16 cellular contexts compared by ENCODE assay signal in genomic region chr10:9635691-9636090, GRCh38.
DNase-seq lines count a peak whose midpoint lies in the region; ATAC-seq and TF ChIP-seq lines count a peak whose summit lies in the region.
"Had no signal": no experiment of that assay in that cellular context is flagged by ENCODE, and none has a peak within 500 bp of the region (broad histone marks: within the 10 kb centered on the region; RNA-seq: fewer than 3 reads in every experiment).

No MANE protein-coding gene starts in this region.

- no peak overlapping the region for H3K18ac ChIP-seq in IMR-90 (ENCODE audit: low read depth, low read length)

- dilution Hi-C loops in IMR-90 (cut with HindIII; ENCODE audit: low sequenced_read_pairs, unreplicated experiment), result no loop called here

- H3K4me3 ChIP-seq in IMR-90 (ENCODE audit: insufficient read depth, low read depth, low read length) (no peak overlapping the region), cardiac fibroblast (replicated peaks in 1 of 2; ENCODE audit: low read depth in 2 of 2, low read length in 2 of 2) (no peak overlapping the region), tibial nerve (no peak overlapping the region)

- no peaks in the 10 kb centered on the region for H4K20me1 ChIP-seq in IMR-90 (ENCODE audit: insufficient read depth, low read length)

- WGBS in IMR-90 (ENCODE audit: extremely low coverage in 2 of 2, insufficient read length in 1 of 2), 2 experiments, result no CpG with 5 or more reads among the region's 2 CpGs
- WGBS in tibial nerve, 2 donors, result 72 to 79% methylated on average over 2 of the region's 2 CpGs

- H3K36me3 ChIP-seq in IMR-90 (ENCODE audit: control insufficient read depth, insufficient read depth, low read length) (no peaks in the 10 kb centered on the region), tibial nerve (no peaks in the 10 kb centered on the region)

- no TSS peak for BruUV-seq in IMR-90 (replicated peaks; lab: Mats Ljungman, UMichigan)

- H3K9me1 ChIP-seq in IMR-90 (ENCODE audit: insufficient read depth, low read length), result no peaks in the 10 kb centered on the region; the same call in 1 of the 2 replicates

- H3K9ac ChIP-seq in IMR-90 (ENCODE audit: low read depth, low read length), result no peak overlapping the region

- no peak overlapping the region for H3K4me2 ChIP-seq in IMR-90 (ENCODE audit: low read depth, low read length)

- TF ChIP-seq RAD21 in IMR-90 (IDR thresholded peaks at IDR 0.05; ENCODE audit: low read length), result no peak

- no peak overlapping the region for H2BK120ac ChIP-seq in IMR-90 (ENCODE audit: low read depth, low read length)

- H4K5ac ChIP-seq in IMR-90 (ENCODE audit: low read depth, low read length), result no peak overlapping the region

- H2AK5ac ChIP-seq in IMR-90 (ENCODE audit: low read depth, low read length), result no peak overlapping the region

- CTCF ChIA-PET in IMR-90 (lab: Yijun Ruan, JAX), result interaction anchor here (0.6 kb wide), 1 partner anchor 1413 kb away, joined by 4 read pairs; no protein-coding TSS in a partner anchor

- ATAC-seq in IMR-90 (ENCODE audit: low read depth) (peak; percentile 68), GM18517 (IDR thresholded peaks at IDR 0.05; ENCODE audit: unreplicated experiment) (no peak)

- TF ChIP-seq EP300 in tibial nerve (IDR thresholded peaks at IDR 0.05), result no peak

- TF ChIP-seq CTCF in IMR-90 (conservative IDR thresholded peaks at IDR 0.05; ENCODE audit: low read depth, low read length) (no peak), cardiac fibroblast (IDR thresholded peaks at IDR 0.05; ENCODE audit: low read depth, low read length) (no peak), tibial nerve (IDR thresholded peaks at IDR 0.05) (no peak)

- no peak overlapping the region for H3K27ac ChIP-seq in IMR-90 (ENCODE audit: insufficient read depth, low read length)
- no peak overlapping the region for H3K27ac ChIP-seq in tibial nerve

- H2BK5ac ChIP-seq in IMR-90 (ENCODE audit: low read depth, low read length, poor library complexity, severe bottlenecking), result peak overlapping the region; percentile 61

- H3K56ac ChIP-seq in IMR-90 (ENCODE audit: extremely low read depth, insufficient read depth, low read length), result no peak overlapping the region

- no peak overlapping the region for H4K91ac ChIP-seq in IMR-90 (ENCODE audit: insufficient read depth, low read depth, low read length)

- no peak overlapping the region for H3K14ac ChIP-seq in IMR-90 (replicated peaks; ENCODE audit: low read depth, low read length)

- no peak overlapping the region for H2AK9ac ChIP-seq in IMR-90 (replicated peaks; ENCODE audit: low read depth, low read length, poor library complexity)

- H3K9me3 ChIP-seq in IMR-90 (ENCODE audit: control insufficient read depth, insufficient read depth, low read length) (peaks cover 3% of the 10 kb centered on the region; the same call in 1 of the 2 replicates), tibial nerve (peaks cover 0 to 5% (median 0%) of the 10 kb centered on the region in 4 donors)

- no peak overlapping the region for H3K4ac ChIP-seq in IMR-90 (ENCODE audit: low read depth, low read length)

- DNase-seq in IMR-90 (peak; percentile 94), cardiac fibroblast (ENCODE audit: low read depth in 2 of 2) (peak; percentile 3 to 83), hepatic stellate cell (ENCODE audit: low spot score) (peak; percentile 3), stromal cell of bone marrow (ENCODE audit: low read depth) (peak; percentile 35), tibial nerve (ENCODE audit: low spot score in 2 of 2) (no peak), NCI-H187 (lab: John Stamatoyannopoulos, UW) (no peak)
- DNase-seq: Calu3; CD4-positive, alpha-beta memory T cell; DMS53; GOT3; Karpas-422; NCI-H1105; NCI-H187 treated with DMSO at 0.1 percent for 48 hours; NCI-H69; NK-92 treated with Interleukin-12 subunit alpha and Interleukin-12 subunit beta, amount 100 ng/mL, for 24 hours had no signal

- H2BK20ac ChIP-seq in IMR-90 (ENCODE audit: low read depth, low read length), result no peak overlapping the region; the same call in 1 of the 2 replicates

- H3K27me3 ChIP-seq in IMR-90 (ENCODE audit: control insufficient read depth, insufficient read depth, low read length) (no peaks in the 10 kb centered on the region), tibial nerve (no peaks in the 10 kb centered on the region)

- H3K23ac ChIP-seq in IMR-90 (ENCODE audit: low read depth, low read length), result no peak overlapping the region

- POLR2A ChIA-PET in IMR-90 (lab: Charles Lee; ENCODE audit: unreplicated experiment), result no interaction called here

- no peak overlapping the region; a peak in 1 of 4 replicates for H4K8ac ChIP-seq in IMR-90 (ENCODE audit: low read depth in 2 of 2, low read length in 2 of 2)

- H2BK15ac ChIP-seq in IMR-90 (ENCODE audit: low read depth, low read length), result no peak overlapping the region

- no peaks in the 10 kb centered on the region for H3K79me1 ChIP-seq in IMR-90 (ENCODE audit: low read depth in 1 of 2, low read length in 2 of 2)

- intact Hi-C loops in IMR-90 (cut with micrococcal nuclease), result no loop called here

- in situ Hi-C loops in IMR-90 (cut with MboI; ENCODE audit: low sequenced_read_pairs), result no loop called here

- no peak overlapping the region for H2AFZ ChIP-seq in IMR-90 (replicated peaks; ENCODE audit: low read length, poor library complexity)

- H3K4me1 ChIP-seq in IMR-90 (ENCODE audit: control insufficient read depth, insufficient read depth, low read length), result peaks cover 5% of the 10 kb centered on the region
- H3K4me1 ChIP-seq in tibial nerve, result no peaks in the 10 kb centered on the region

- TF ChIP-seq POLR2A in IMR-90 (IDR thresholded peaks at IDR 0.05; ENCODE audit: low read depth, low read length), result no peak
- TF ChIP-seq POLR2A in tibial nerve (IDR thresholded peaks at IDR 0.05), result no peak

TF ChIP-seq in IMR-90, 13 proteins besides CTCF, POLR2A, EP300 and RAD21:
- TF ChIP-seq BHLHE40 (IDR thresholded peaks at IDR 0.05; ENCODE audit: low read depth, low read length) (0 out of 2 replicates have a peak, but pooled peaks have one; percentile 6), FOS (IDR thresholded peaks at IDR 0.05; ENCODE audit: low read depth, low read length) (peak; percentile 35; the same call in 1 of the 2 replicates), RFX5 (IDR thresholded peaks at IDR 0.05; ENCODE audit: low read depth, low read length) (no peak)

Comparison
In these comparisons a context has a peak if more than half of its experiments do, and no peak if none do; other contexts are left out.
1. DNase-seq: peak in IMR-90 (single experiment), cardiac fibroblast (2 of 2), hepatic stellate cell (single experiment) and stromal cell of bone marrow (single experiment); none in tibial nerve (0 of 2) and NCI-H187 (0 of 2).